Comparison of ENCODE assay signal across 9 cellular contexts in genomic region chr9:93116049-93116961, GRCh38. TPM values are rescaled to one million over a fixed set of nuclear protein-coding genes. Genes with fewer than 3 reads are reported as not detected.
A peak's percentile ranks its signal among the peaks of the same experiment; 100 is the strongest.
DNase-seq lines count a peak whose midpoint lies in the region; ATAC-seq, FAIRE-seq and TF ChIP-seq lines count a peak whose summit lies in the region.
"Had no signal": no experiment of that assay in that cellular context is flagged by ENCODE, and none has a peak within 500 bp of the region (broad histone marks: within the 10 kb centered on the region; RNA-seq: fewer than 3 reads in every experiment).

No MANE protein-coding gene starts in this region.

- TF ChIP-seq CTCF in GM06990 (IDR thresholded peaks at IDR 0.05; ENCODE audit: insufficient read depth, low read length, poor library complexity, severe bottlenecking) (no peak), RWPE2 (IDR thresholded peaks at IDR 0.05; ENCODE audit: poor library complexity, severe bottlenecking) (no peak), gastrocnemius medialis (IDR thresholded peaks at IDR 0.05 in 4 of 5, conservative IDR thresholded peaks at IDR 0.05 in 1 of 5) (no peak)

- DNase-seq in GM06990 (ENCODE audit: extremely low read depth, insufficient read length) (peak; percentile 9), RWPE2 (ENCODE audit: low spot score) (peak; percentile 64), left ventricle myocardium superior (peak; percentile 78), gastrocnemius medialis (peak; percentile 66 to 81), cerebellar cortex (ENCODE audit: low spot score) (no peak), HAP-1 (ENCODE audit: low spot score in 2 of 2) (no peak), GM12891 (ENCODE audit: insufficient read length, low spot score) (no peak), COR-L47 (lab: John Stamatoyannopoulos, UW) (no peak)
- DNase-seq: dermis blood vessel endothelial cell had no signal

- H3K4me1 ChIP-seq in RWPE2 (ENCODE audit: insufficient read depth, poor library complexity, severe bottlenecking), result peaks cover 22% of the 10 kb centered on the region
- H3K4me1 ChIP-seq in gastrocnemius medialis, result peaks cover 11 to 18% of the 10 kb centered on the region in 2 donors
- H3K4me1 ChIP-seq in HAP-1, result no peaks in the 10 kb centered on the region

- H3K36me3 ChIP-seq in GM06990 (ENCODE audit: control insufficient read depth, insufficient read depth, low read length) (peaks cover 2% of the 10 kb centered on the region; the same call in 1 of the 2 replicates), RWPE2 (ENCODE audit: low read depth) (peaks cover 8% of the 10 kb centered on the region), gastrocnemius medialis (peaks cover 0 to 17% of the 10 kb centered on the region in 2 donors), HAP-1 (replicated peaks) (no peaks in the 10 kb centered on the region)

- H3K4me3 ChIP-seq in GM06990 (replicated peaks; ENCODE audit: low read depth, low read length) (no peak overlapping the region), RWPE2 (ENCODE audit: severe bottlenecking) (no peak overlapping the region), gastrocnemius medialis (no peak overlapping the region), HAP-1 (no peak overlapping the region)

- intact Hi-C loops in left ventricle myocardium superior (cut with micrococcal nuclease), result no loop called here
- intact Hi-C loops in gastrocnemius medialis (cut with DNase I; ENCODE audit: low total_unique reads), result loop anchor here (5.0 kb wide), 1 partner anchor 101 kb away; no protein-coding TSS in a partner anchor

- H3K9me3 ChIP-seq in RWPE2 (ENCODE audit: severe bottlenecking), result no peaks in the 10 kb centered on the region
- H3K9me3 ChIP-seq in gastrocnemius medialis, result no peaks in the 10 kb centered on the region
- H3K9me3 ChIP-seq in HAP-1, result no peaks in the 10 kb centered on the region

- peak overlapping the region; percentile 15 for H3K27ac ChIP-seq in RWPE2 (ENCODE audit: poor library complexity, severe bottlenecking)
- H3K27ac ChIP-seq in gastrocnemius medialis, result peak overlapping the region; percentile 45 to 74 (median 58)

- FAIRE-seq in GM12891 (lab: Jason Lieb, UNC), result no peak

- in situ Hi-C loops in gastrocnemius medialis (cut with MboI; ENCODE audit: low sequenced_read_pairs in 4 of 4) (loop anchor here in 1 of 4 donors (25.0 kb wide), 1 partner anchor 346 kb away; the partner anchor contains the start of genes FAM120A and FAM120AOS), HAP-1 (cut with MboI; ENCODE audit: low sequenced_read_pairs) (no loop called here)

- H3K27me3 ChIP-seq in GM06990 (replicated peaks; ENCODE audit: control insufficient read depth, insufficient read depth, low read length), result no peaks in the 10 kb centered on the region
- no peaks in the 10 kb centered on the region for H3K27me3 ChIP-seq in RWPE2 (ENCODE audit: insufficient read depth, poor library complexity, severe bottlenecking)
- H3K27me3 ChIP-seq in gastrocnemius medialis, result no peaks in the 10 kb centered on the region
- no peaks in the 10 kb centered on the region for H3K27me3 ChIP-seq in HAP-1 (ENCODE audit: low read depth)

- ATAC-seq in RWPE2 (ENCODE audit: low read depth) (no peak), left ventricle myocardium superior (peak; percentile 50), gastrocnemius medialis (peak; percentile 68 to 79)

- TF ChIP-seq POLR2A in gastrocnemius medialis (IDR thresholded peaks at IDR 0.05) (peak in 1 of 2 donors; percentile 25), GM12891 (IDR thresholded peaks at IDR 0.05; ENCODE audit: low read depth, low read length) (no peak)

TF ChIP-seq in GM12891, 5 proteins besides CTCF, POLR2A, EP300 and RAD21:
- no peak for TF ChIP-seq PAX5 (IDR thresholded peaks at IDR 0.05; ENCODE audit: insufficient read depth, low read length, severe bottlenecking)
- no peak for TF ChIP-seq POU2F2 (IDR thresholded peaks at IDR 0.05; ENCODE audit: low read depth, low read length)
- no peak for TF ChIP-seq SPI1 (IDR thresholded peaks at IDR 0.05; ENCODE audit: low read depth, low read length)
- no peak for TF ChIP-seq POLR2AphosphoS5 (IDR thresholded peaks at IDR 0.05; ENCODE audit: low read depth, low read length)
- TF ChIP-seq TAF1 (IDR thresholded peaks at IDR 0.05; ENCODE audit: low read depth, low read length), result no peak

RNA-seq across cellular contexts. Expression of gene NINJ1, which starts 17.7 kb away (rescaled TPM):
- 46.8 TPM for total RNA-seq in left ventricle myocardium superior
- 10 to 100 TPM; 28.5 to 58.5 (median 45.7) TPM for total RNA-seq in gastrocnemius medialis
- 26.6 TPM for polyA plus RNA-seq in GM12891 (2012; ENCODE audit: low read depth, missing spikeins)

RNA-seq across cellular contexts. Expression of gene CARD19, which starts 20.3 kb away (rescaled TPM):
- total RNA-seq in left ventricle myocardium superior (22.4 TPM), gastrocnemius medialis (10 to 100 TPM; 49.6 to 82.4 (median 70.9) TPM)
- polyA plus RNA-seq in GM12891 (2012; ENCODE audit: low read depth, missing spikeins), result 10.7 TPM

RNA-seq across cellular contexts. Expression of gene SUSD3, which starts 57.8 kb away (rescaled TPM):
- 0.87 TPM for total RNA-seq in left ventricle myocardium superior
- total RNA-seq in gastrocnemius medialis, result under 1 TPM in 2 of 4 donors, not detected in 2; 0.51 to 0.61 TPM
- 15.6 TPM for polyA plus RNA-seq in GM12891 (2012; ENCODE audit: low read depth, missing spikeins)
- total RNA-seq: dermis blood vessel endothelial cell had no signal

Comparison
In these comparisons a context has a peak if more than half of its experiments do, and no peak if none do; other contexts are left out.
1. DNase-seq: peak in GM06990 (single experiment), RWPE2 (single experiment), left ventricle myocardium superior (single experiment) and gastrocnemius medialis (2 of 2); none in cerebellar cortex (single experiment), HAP-1 (0 of 2), GM12891 (single experiment) and COR-L47 (single experiment).